Comparison of ENCODE assay signal across 1 cellular context in the genomic region with DNA sequence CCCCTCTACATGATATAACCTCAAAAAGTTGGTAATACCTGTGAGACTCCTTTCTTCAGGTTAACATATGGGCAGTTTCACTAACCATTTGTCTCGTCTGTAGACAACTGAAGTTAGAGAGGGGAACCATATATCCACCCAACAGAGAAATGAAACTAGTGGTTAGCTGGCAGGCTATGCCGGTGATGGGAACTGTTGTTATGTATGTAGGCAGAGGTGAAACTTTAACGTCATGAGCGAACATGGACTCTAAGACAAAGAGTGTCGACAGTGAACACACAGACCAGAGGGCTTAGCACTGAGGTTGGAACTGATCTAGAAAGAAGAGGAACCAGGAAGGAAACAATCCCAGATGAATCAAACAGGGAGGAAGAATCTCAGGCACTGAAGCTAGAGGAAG.
TF ChIP-seq lines count a peak whose summit lies in the region.

No MANE protein-coding gene starts in this region.

TF ChIP-seq in GM12878, 131 proteins besides CTCF, POLR2A, EP300 and RAD21 (continued from another document and continues in another):
- no peak for TF ChIP-seq ZNF384 (IDR thresholded peaks at IDR 0.05; ENCODE audit: borderline replicate concordance, low read depth, low read length)
- TF ChIP-seq, protein P1, sequence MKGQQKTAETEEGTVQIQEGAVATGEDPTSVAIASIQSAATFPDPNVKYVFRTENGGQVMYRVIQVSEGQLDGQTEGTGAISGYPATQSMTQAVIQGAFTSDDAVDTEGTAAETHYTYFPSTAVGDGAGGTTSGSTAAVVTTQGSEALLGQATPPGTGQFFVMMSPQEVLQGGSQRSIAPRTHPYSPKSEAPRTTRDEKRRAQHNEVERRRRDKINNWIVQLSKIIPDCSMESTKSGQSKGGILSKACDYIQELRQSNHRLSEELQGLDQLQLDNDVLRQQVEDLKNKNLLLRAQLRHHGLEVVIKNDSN (IDR thresholded peaks at IDR 0.05; ENCODE audit: borderline replicate concordance, extremely low read length, insufficient read depth, low read depth, low read length) = no peak
- no peak for TF ChIP-seq RELA (IDR thresholded peaks at IDR 0.05; ENCODE audit: borderline replicate concordance, partially characterized antibody)
- peak; percentile 27; the same call in 1 of the 2 replicates for TF ChIP-seq POLR2AphosphoS5 (IDR thresholded peaks at IDR 0.05; ENCODE audit: low read length)
- no peak for TF ChIP-seq NFYA (IDR thresholded peaks at IDR 0.05; ENCODE audit: borderline replicate concordance, low read depth, low read length)
- TF ChIP-seq, protein P2, sequence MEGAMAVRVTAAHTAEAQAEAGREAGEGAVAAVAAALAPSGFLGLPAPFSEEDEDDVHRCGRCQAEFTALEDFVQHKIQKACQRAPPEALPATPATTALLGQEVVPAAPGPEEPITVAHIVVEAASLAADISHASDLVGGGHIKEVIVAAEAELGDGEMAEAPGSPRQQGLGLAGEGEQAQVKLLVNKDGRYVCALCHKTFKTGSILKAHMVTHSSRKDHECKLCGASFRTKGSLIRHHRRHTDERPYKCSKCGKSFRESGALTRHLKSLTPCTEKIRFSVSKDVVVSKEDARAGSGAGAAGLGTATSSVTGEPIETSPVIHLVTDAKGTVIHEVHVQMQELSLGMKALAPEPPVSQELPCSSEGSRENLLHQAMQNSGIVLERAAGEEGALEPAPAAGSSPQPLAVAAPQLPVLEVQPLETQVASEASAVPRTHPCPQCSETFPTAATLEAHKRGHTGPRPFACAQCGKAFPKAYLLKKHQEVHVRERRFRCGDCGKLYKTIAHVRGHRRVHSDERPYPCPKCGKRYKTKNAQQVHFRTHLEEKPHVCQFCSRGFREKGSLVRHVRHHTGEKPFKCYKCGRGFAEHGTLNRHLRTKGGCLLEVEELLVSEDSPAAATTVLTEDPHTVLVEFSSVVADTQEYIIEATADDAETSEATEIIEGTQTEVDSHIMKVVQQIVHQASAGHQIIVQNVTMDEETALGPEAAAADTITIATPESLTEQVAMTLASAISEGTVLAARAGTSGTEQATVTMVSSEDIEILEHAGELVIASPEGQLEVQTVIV (IDR thresholded peaks at IDR 0.05; ENCODE audit: borderline replicate concordance, partially characterized antibody) = no peak
- peak; percentile 91 for TF ChIP-seq CREM (IDR thresholded peaks at IDR 0.05; ENCODE audit: low read depth)
- TF ChIP-seq, protein P3, sequence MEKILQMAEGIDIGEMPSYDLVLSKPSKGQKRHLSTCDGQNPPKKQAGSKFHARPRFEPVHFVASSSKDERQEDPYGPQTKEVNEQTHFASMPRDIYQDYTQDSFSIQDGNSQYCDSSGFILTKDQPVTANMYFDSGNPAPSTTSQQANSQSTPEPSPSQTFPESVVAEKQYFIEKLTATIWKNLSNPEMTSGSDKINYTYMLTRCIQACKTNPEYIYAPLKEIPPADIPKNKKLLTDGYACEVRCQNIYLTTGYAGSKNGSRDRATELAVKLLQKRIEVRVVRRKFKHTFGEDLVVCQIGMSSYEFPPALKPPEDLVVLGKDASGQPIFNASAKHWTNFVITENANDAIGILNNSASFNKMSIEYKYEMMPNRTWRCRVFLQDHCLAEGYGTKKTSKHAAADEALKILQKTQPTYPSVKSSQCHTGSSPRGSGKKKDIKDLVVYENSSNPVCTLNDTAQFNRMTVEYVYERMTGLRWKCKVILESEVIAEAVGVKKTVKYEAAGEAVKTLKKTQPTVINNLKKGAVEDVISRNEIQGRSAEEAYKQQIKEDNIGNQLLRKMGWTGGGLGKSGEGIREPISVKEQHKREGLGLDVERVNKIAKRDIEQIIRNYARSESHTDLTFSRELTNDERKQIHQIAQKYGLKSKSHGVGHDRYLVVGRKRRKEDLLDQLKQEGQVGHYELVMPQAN (conservative IDR thresholded peaks at IDR 0.05) = no peak
- peak; percentile 89 for TF ChIP-seq IRF4 (IDR thresholded peaks at IDR 0.05; ENCODE audit: low read depth, low read length)
- no peak for TF ChIP-seq CHD1 (IDR thresholded peaks at IDR 0.05; ENCODE audit: low read depth, low read length)
- peak; percentile 72; the same call in 1 of the 2 replicates for TF ChIP-seq CBFB (IDR thresholded peaks at IDR 0.05; ENCODE audit: low read depth)
- TF ChIP-seq IKZF1 (conservative IDR thresholded peaks at IDR 0.05) = peak; percentile 91
- TF ChIP-seq DPF2 (IDR thresholded peaks at IDR 0.05) = peak; percentile 84
- no peak for TF ChIP-seq TCF7 (IDR thresholded peaks at IDR 0.05; ENCODE audit: borderline replicate concordance)
- TF ChIP-seq SMARCA5 (IDR thresholded peaks at IDR 0.05) = no peak
- no peak for TF ChIP-seq FOXK2 (IDR thresholded peaks at IDR 0.05)
- TF ChIP-seq, protein P4, sequence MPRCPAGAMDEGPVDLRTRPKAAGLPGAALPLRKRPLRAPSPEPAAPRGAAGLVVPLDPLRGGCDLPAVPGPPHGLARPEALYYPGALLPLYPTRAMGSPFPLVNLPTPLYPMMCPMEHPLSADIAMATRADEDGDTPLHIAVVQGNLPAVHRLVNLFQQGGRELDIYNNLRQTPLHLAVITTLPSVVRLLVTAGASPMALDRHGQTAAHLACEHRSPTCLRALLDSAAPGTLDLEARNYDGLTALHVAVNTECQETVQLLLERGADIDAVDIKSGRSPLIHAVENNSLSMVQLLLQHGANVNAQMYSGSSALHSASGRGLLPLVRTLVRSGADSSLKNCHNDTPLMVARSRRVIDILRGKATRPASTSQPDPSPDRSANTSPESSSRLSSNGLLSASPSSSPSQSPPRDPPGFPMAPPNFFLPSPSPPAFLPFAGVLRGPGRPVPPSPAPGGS (IDR thresholded peaks at IDR 0.05; ENCODE audit: borderline replicate concordance, insufficient read depth, low read depth, low read length, poor library complexity, severe bottlenecking) = peak; percentile 56
- TF ChIP-seq PAX5 (IDR thresholded peaks at IDR 0.05; ENCODE audit: borderline replicate concordance, low read depth, low read length) = peak; percentile 64; the same call in 1 of the 2 replicates
- TF ChIP-seq JUNB (IDR thresholded peaks at IDR 0.05) = peak; percentile 62
- TF ChIP-seq ATF7 (IDR thresholded peaks at IDR 0.05; ENCODE audit: low read depth) = peak; percentile 84
- no peak; the same call in 1 of the 2 replicates for TF ChIP-seq NR2F1 (conservative IDR thresholded peaks at IDR 0.05)
- TF ChIP-seq ZZZ3 (IDR thresholded peaks at IDR 0.05; ENCODE audit: control insufficient read depth, insufficient read length, low read depth) = no peak
- no peak for TF ChIP-seq ZNF217 (IDR thresholded peaks at IDR 0.05)
- TF ChIP-seq SUPT20H (IDR thresholded peaks at IDR 0.05; ENCODE audit: borderline replicate concordance, control insufficient read depth, low read depth, low read length) = no peak
- TF ChIP-seq, protein P5, sequence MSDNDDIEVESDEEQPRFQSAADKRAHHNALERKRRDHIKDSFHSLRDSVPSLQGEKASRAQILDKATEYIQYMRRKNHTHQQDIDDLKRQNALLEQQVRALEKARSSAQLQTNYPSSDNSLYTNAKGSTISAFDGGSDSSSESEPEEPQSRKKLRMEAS (IDR thresholded peaks at IDR 0.05; ENCODE audit: low read depth, low read length) = no peak
- TF ChIP-seq MTA2 (IDR thresholded peaks at IDR 0.05; ENCODE audit: low read depth) = peak; percentile 89
- TF ChIP-seq, protein P6, sequence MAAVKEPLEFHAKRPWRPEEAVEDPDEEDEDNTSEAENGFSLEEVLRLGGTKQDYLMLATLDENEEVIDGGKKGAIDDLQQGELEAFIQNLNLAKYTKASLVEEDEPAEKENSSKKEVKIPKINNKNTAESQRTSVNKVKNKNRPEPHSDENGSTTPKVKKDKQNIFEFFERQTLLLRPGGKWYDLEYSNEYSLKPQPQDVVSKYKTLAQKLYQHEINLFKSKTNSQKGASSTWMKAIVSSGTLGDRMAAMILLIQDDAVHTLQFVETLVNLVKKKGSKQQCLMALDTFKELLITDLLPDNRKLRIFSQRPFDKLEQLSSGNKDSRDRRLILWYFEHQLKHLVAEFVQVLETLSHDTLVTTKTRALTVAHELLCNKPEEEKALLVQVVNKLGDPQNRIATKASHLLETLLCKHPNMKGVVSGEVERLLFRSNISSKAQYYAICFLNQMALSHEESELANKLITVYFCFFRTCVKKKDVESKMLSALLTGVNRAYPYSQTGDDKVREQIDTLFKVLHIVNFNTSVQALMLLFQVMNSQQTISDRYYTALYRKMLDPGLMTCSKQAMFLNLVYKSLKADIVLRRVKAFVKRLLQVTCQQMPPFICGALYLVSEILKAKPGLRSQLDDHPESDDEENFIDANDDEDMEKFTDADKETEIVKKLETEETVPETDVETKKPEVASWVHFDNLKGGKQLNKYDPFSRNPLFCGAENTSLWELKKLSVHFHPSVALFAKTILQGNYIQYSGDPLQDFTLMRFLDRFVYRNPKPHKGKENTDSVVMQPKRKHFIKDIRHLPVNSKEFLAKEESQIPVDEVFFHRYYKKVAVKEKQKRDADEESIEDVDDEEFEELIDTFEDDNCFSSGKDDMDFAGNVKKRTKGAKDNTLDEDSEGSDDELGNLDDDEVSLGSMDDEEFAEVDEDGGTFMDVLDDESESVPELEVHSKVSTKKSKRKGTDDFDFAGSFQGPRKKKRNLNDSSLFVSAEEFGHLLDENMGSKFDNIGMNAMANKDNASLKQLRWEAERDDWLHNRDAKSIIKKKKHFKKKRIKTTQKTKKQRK (IDR thresholded peaks at IDR 0.05; ENCODE audit: low read depth, low read length) = no peak
- TF ChIP-seq CBX5 (IDR thresholded peaks at IDR 0.05; ENCODE audit: low read depth) = peak; percentile 39; the same call in 1 of the 2 replicates
- TF ChIP-seq NBN (IDR thresholded peaks at IDR 0.05) = peak; percentile 82
- TF ChIP-seq, protein P7, sequence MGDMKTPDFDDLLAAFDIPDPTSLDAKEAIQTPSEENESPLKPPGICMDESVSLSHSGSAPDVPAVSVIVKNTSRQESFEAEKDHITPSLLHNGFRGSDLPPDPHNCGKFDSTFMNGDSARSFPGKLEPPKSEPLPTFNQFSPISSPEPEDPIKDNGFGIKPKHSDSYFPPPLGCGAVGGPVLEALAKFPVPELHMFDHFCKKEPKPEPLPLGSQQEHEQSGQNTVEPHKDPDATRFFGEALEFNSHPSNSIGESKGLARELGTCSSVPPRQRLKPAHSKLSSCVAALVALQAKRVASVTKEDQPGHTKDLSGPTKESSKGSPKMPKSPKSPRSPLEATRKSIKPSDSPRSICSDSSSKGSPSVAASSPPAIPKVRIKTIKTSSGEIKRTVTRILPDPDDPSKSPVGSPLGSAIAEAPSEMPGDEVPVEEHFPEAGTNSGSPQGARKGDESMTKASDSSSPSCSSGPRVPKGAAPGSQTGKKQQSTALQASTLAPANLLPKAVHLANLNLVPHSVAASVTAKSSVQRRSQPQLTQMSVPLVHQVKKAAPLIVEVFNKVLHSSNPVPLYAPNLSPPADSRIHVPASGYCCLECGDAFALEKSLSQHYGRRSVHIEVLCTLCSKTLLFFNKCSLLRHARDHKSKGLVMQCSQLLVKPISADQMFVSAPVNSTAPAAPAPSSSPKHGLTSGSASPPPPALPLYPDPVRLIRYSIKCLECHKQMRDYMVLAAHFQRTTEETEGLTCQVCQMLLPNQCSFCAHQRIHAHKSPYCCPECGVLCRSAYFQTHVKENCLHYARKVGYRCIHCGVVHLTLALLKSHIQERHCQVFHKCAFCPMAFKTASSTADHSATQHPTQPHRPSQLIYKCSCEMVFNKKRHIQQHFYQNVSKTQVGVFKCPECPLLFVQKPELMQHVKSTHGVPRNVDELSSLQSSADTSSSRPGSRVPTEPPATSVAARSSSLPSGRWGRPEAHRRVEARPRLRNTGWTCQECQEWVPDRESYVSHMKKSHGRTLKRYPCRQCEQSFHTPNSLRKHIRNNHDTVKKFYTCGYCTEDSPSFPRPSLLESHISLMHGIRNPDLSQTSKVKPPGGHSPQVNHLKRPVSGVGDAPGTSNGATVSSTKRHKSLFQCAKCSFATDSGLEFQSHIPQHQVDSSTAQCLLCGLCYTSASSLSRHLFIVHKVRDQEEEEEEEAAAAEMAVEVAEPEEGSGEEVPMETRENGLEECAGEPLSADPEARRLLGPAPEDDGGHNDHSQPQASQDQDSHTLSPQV (IDR thresholded peaks at IDR 0.05) = no peak
- TF ChIP-seq MTA3 (IDR thresholded peaks at IDR 0.05; ENCODE audit: borderline replicate concordance, low read length) = no peak
- no peak for TF ChIP-seq NR2C2 (IDR thresholded peaks at IDR 0.05; ENCODE audit: borderline replicate concordance, control insufficient read depth, insufficient read length, low read depth)
- TF ChIP-seq SMC3 (IDR thresholded peaks at IDR 0.05; ENCODE audit: borderline replicate concordance, low read length) = no peak
- TF ChIP-seq SIX5 (IDR thresholded peaks at IDR 0.05; ENCODE audit: low read depth, low read length, severe bottlenecking) = peak; percentile 5
- TF ChIP-seq SREBF1 (IDR thresholded peaks at IDR 0.05; ENCODE audit: low read length) = no peak
- TF ChIP-seq FOS (IDR thresholded peaks at IDR 0.05; ENCODE audit: borderline replicate concordance, extremely low read depth, insufficient read length) = no peak
- TF ChIP-seq ZNF24 (IDR thresholded peaks at IDR 0.05) = peak; percentile 22; the same call in 1 of the 2 replicates
- TF ChIP-seq, protein P8, sequence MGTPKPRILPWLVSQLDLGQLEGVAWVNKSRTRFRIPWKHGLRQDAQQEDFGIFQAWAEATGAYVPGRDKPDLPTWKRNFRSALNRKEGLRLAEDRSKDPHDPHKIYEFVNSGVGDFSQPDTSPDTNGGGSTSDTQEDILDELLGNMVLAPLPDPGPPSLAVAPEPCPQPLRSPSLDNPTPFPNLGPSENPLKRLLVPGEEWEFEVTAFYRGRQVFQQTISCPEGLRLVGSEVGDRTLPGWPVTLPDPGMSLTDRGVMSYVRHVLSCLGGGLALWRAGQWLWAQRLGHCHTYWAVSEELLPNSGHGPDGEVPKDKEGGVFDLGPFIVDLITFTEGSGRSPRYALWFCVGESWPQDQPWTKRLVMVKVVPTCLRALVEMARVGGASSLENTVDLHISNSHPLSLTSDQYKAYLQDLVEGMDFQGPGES (IDR thresholded peaks at IDR 0.05) = no peak
- TF ChIP-seq EZH2 (IDR thresholded peaks at IDR 0.05; ENCODE audit: borderline replicate concordance, control insufficient read depth, low read depth, low read length) = no peak
- TF ChIP-seq NR2C1 (IDR thresholded peaks at IDR 0.05) = no peak
- TF ChIP-seq MXI1 (IDR thresholded peaks at IDR 0.05; ENCODE audit: low read depth, low read length) = no peak
- TF ChIP-seq, protein P9, sequence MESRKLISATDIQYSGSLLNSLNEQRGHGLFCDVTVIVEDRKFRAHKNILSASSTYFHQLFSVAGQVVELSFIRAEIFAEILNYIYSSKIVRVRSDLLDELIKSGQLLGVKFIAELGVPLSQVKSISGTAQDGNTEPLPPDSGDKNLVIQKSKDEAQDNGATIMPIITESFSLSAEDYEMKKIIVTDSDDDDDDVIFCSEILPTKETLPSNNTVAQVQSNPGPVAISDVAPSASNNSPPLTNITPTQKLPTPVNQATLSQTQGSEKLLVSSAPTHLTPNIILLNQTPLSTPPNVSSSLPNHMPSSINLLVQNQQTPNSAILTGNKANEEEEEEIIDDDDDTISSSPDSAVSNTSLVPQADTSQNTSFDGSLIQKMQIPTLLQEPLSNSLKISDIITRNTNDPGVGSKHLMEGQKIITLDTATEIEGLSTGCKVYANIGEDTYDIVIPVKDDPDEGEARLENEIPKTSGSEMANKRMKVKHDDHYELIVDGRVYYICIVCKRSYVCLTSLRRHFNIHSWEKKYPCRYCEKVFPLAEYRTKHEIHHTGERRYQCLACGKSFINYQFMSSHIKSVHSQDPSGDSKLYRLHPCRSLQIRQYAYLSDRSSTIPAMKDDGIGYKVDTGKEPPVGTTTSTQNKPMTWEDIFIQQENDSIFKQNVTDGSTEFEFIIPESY (IDR thresholded peaks at IDR 0.05) = no peak
- TF ChIP-seq CEBPB (IDR thresholded peaks at IDR 0.05; ENCODE audit: borderline replicate concordance in 1 of 2, low read depth in 2 of 2, low read length in 2 of 2) = no peak
- TF ChIP-seq TCF12 (IDR thresholded peaks at IDR 0.05; ENCODE audit: low read depth, low read length) = no peak
- no peak for TF ChIP-seq HCFC1 (IDR thresholded peaks at IDR 0.05; ENCODE audit: low read length)
- no peak for TF ChIP-seq SIN3A (IDR thresholded peaks at IDR 0.05; ENCODE audit: low read depth, low read length)
- TF ChIP-seq MYB (IDR thresholded peaks at IDR 0.05; ENCODE audit: borderline replicate concordance, low read depth, low read length) = no peak
